9 cellular contexts compared by ENCODE assay signal in genomic region chr17:50209472-50210248, GRCh38. TPM values are rescaled to one million over a fixed set of nuclear protein-coding genes. Genes with fewer than 3 reads are reported as not detected.
DNase-seq lines count a peak whose midpoint lies in the region; ATAC-seq and TF ChIP-seq lines count a peak whose summit lies in the region.
"Had no signal": no experiment of that assay in that cellular context is flagged by ENCODE, and none has a peak within 500 bp of the region (broad histone marks: within the 10 kb centered on the region; RNA-seq: fewer than 3 reads in every experiment).

No MANE protein-coding gene starts in this region.

- H4K5ac ChIP-seq in mesendoderm (ENCODE audit: low read length): no peak overlapping the region

- WGBS in mesendoderm (ENCODE audit: extremely low coverage, insufficient coverage, low lambda C conversion rate): no CpG with 5 or more reads among the region's 16 CpGs

- H3K27me3 ChIP-seq in duodenal mucosa (ENCODE audit: control insufficient read depth in 1 of 2, insufficient read depth in 2 of 2, low read length in 2 of 2) (peaks cover 22 to 27% of the 10 kb centered on the region in 2 donors), mesendoderm (ENCODE audit: insufficient read depth, low read length, poor library complexity) (no peaks in the 10 kb centered on the region), uterus (no peaks in the 10 kb centered on the region)

- H3K4me1 ChIP-seq in duodenal mucosa (ENCODE audit: control insufficient read depth in 1 of 2, insufficient read depth in 2 of 2, low read length in 2 of 2): peaks cover 0 to 17% of the 10 kb centered on the region in 2 donors
- peaks cover 25% of the 10 kb centered on the region for H3K4me1 ChIP-seq in mesendoderm (ENCODE audit: control insufficient read depth, low read depth, low read length)
- peaks cover 25 to 40% of the 10 kb centered on the region in 2 donors for H3K4me1 ChIP-seq in uterus

- intact Hi-C loops in uterus (cut with DNase I; ENCODE audit: low total_unique reads): no loop called here

- H3K4me2 ChIP-seq in mesendoderm (ENCODE audit: low read length): no peak overlapping the region

- no peaks in the 10 kb centered on the region for H3K79me2 ChIP-seq in mesendoderm (ENCODE audit: control insufficient read depth, insufficient read depth, low read length)

- no peaks in the 10 kb centered on the region for H3K79me1 ChIP-seq in mesendoderm (ENCODE audit: low read length)

- H3K4me3 Mint-ChIP-seq in activated T-cell treated with anti-CD3 and anti-CD28 coated beads, Interleukin-2, amount 50 U/mL, for 24 hours: no peak overlapping the region

- peak overlapping the region; percentile 81 for H3K27ac ChIP-seq in duodenal mucosa (ENCODE audit: low read depth, low read length)
- peak overlapping the region; percentile 65 for H3K27ac ChIP-seq in mesendoderm (ENCODE audit: low read depth, low read length)
- H3K27ac ChIP-seq in uterus: peak overlapping the region; percentile 96 to 98
- H3K27ac ChIP-seq: C4-2B had no signal

- H3K9me3 ChIP-seq in duodenal mucosa (ENCODE audit: control insufficient read depth in 1 of 2, low read length in 2 of 2) (no peaks in the 10 kb centered on the region), uterus (no peaks in the 10 kb centered on the region)

- peak overlapping the region; percentile 81 for H3K56ac ChIP-seq in mesendoderm (ENCODE audit: low read length)

- peak overlapping the region; percentile 95 for H2AK5ac ChIP-seq in mesendoderm (ENCODE audit: low read length)

- peak overlapping the region in 1 of 2 donors; percentile 56 for H3K9ac ChIP-seq in duodenal mucosa (ENCODE audit: low read depth in 1 of 2, low read length in 2 of 2)
- peak overlapping the region; percentile 32 for H3K9ac ChIP-seq in mesendoderm (ENCODE audit: low read length)

- peak overlapping the region; percentile 58 for H3K4ac ChIP-seq in mesendoderm (ENCODE audit: low read depth, low read length)

- no peak overlapping the region for H4K8ac ChIP-seq in mesendoderm (ENCODE audit: low read depth, low read length)

- H3K27ac Mint-ChIP-seq in activated T-cell treated with anti-CD3 and anti-CD28 coated beads, Interleukin-2, amount 50 U/mL, for 24 hours: no peak overlapping the region

- peaks cover 56% of the 10 kb centered on the region for H3K27me3 Mint-ChIP-seq in activated T-cell treated with anti-CD3 and anti-CD28 coated beads, Interleukin-2, amount 50 U/mL, for 24 hours

- H3K36me3 ChIP-seq in duodenal mucosa (ENCODE audit: control insufficient read depth in 1 of 2, insufficient read depth in 2 of 2, low read length in 2 of 2) (no peaks in the 10 kb centered on the region), mesendoderm (ENCODE audit: control insufficient read depth, insufficient read depth, low read length) (no peaks in the 10 kb centered on the region), uterus (no peaks in the 10 kb centered on the region)

- H2BK15ac ChIP-seq in mesendoderm (replicated peaks; ENCODE audit: low read depth): no peak overlapping the region

- peak overlapping the region; percentile 55 for H3K23ac ChIP-seq in mesendoderm (ENCODE audit: low read length)

- peak overlapping the region; percentile 3 for H2BK120ac ChIP-seq in mesendoderm (ENCODE audit: low read depth, low read length)

- DNase-seq in activated effector memory CD4-positive, alpha-beta T cell treated with anti-CD3 and anti-CD28 coated beads, Interleukin-2, amount 50 U/mL, for 16 hours: peak; percentile 58
- DNase-seq in activated effector memory CD4-positive, alpha-beta T cell treated with Interleukin-2 at 50 U/mL for 16 hours: no peak
- DNase-seq in mesendoderm: peak; percentile 95
- peak; percentile 98 to 99 for DNase-seq in uterus
- DNase-seq in activated T-cell treated with anti-CD3 and anti-CD28 coated beads, Interleukin-2, amount 50 U/mL, for 24 hours: no peak
- no peak for DNase-seq in NCI-H345 (lab: John Stamatoyannopoulos, UW)

- ATAC-seq in HG03139 (IDR thresholded peaks at IDR 0.05; ENCODE audit: unreplicated experiment): no peak

- peak; percentile 40 to 73 for TF ChIP-seq POLR2A in uterus (IDR thresholded peaks at IDR 0.05)

- peak overlapping the region in 1 of 2 donors; percentile 3 for H3K4me3 ChIP-seq in duodenal mucosa (ENCODE audit: low read depth in 1 of 2, low read length in 2 of 2)
- no peak overlapping the region for H3K4me3 ChIP-seq in mesendoderm (ENCODE audit: low read length)
- no peak overlapping the region for H3K4me3 ChIP-seq in uterus

- peaks cover 17% of the 10 kb centered on the region for H3K4me1 Mint-ChIP-seq in activated T-cell treated with anti-CD3 and anti-CD28 coated beads, Interleukin-2, amount 50 U/mL, for 24 hours (ENCODE audit: low read depth)

- H3K9me3 Mint-ChIP-seq in activated T-cell treated with anti-CD3 and anti-CD28 coated beads, Interleukin-2, amount 50 U/mL, for 24 hours: no peaks in the 10 kb centered on the region

- peak in 1 of 4 experiments; percentile 7 for TF ChIP-seq CTCF in uterus (IDR thresholded peaks at IDR 0.05)

- no peaks in the 10 kb centered on the region for H3K36me3 Mint-ChIP-seq in activated T-cell treated with anti-CD3 and anti-CD28 coated beads, Interleukin-2, amount 50 U/mL, for 24 hours (ENCODE audit: low read depth)

- H2BK5ac ChIP-seq in mesendoderm (ENCODE audit: low read length): peak overlapping the region; percentile 52

- H3K18ac ChIP-seq in mesendoderm (ENCODE audit: low read length): peak overlapping the region; percentile 43

RNA-seq across cellular contexts. Expression of gene COL1A1, which starts 8.2 kb away (rescaled TPM):
- polyA plus RNA-seq in mesendoderm (2013, experiment 1 of 2): 14.5 TPM
- polyA plus RNA-seq in mesendoderm (2013, experiment 2 of 2): 15.0 TPM
- total RNA-seq in uterus: 1,000 to 10,000 TPM in 1 of 4 donors, 100 to 1,000 TPM in 2, 10 to 100 TPM in 1; 59.4 to 4,880 (median 491) TPM

RNA-seq across cellular contexts. Expression of gene SGCA, which starts 43.9 kb away (rescaled TPM):
- 0.07 TPM for polyA plus RNA-seq in mesendoderm (2013, experiment 1 of 2)
- polyA plus RNA-seq in mesendoderm (2013, experiment 2 of 2): 0.13 TPM
- total RNA-seq in uterus: 100 to 1,000 TPM in 1 of 4 donors, 10 to 100 TPM in 1, under 1 TPM in 1, not detected in 1; 0.90 to 119 (median 19.6) TPM

RNA-seq across cellular contexts. Expression of gene PPP1R9B, which starts 59.2 kb away (rescaled TPM):
- polyA plus RNA-seq in mesendoderm (2013, experiment 1 of 2): 2.9 TPM
- polyA plus RNA-seq in mesendoderm (2013, experiment 2 of 2): 2.9 TPM
- 10 to 100 TPM in 3 of 4 donors, 1 to 10 TPM in 1; 9.2 to 65.3 (median 20.6) TPM for total RNA-seq in uterus

Comparison
In these comparisons a context has a peak if more than half of its experiments do, and no peak if none do; other contexts are left out.
1. DNase-seq: peak in activated effector memory CD4-positive, alpha-beta T cell treated with anti-CD3 and anti-CD28 coated beads, Interleukin-2, amount 50 U/mL, for 16 hours (single experiment), mesendoderm (single experiment) and uterus (2 of 2); none in activated effector memory CD4-positive, alpha-beta T cell treated with Interleukin-2 at 50 U/mL for 16 hours (single experiment), activated T-cell treated with anti-CD3 and anti-CD28 coated beads, Interleukin-2, amount 50 U/mL, for 24 hours (single experiment) and NCI-H345 (single experiment).
2. Peak in every context shown above with its lines, with median percentiles within 50 percentile points of each other: H3K27ac ChIP-seq.